Comparison of ENCODE assay signal across 8 cellular contexts in genomic region chr12:42024495-42024830, GRCh38.
DNase-seq lines count a peak whose midpoint lies in the region; ATAC-seq, FAIRE-seq and TF ChIP-seq lines count a peak whose summit lies in the region.

No MANE protein-coding gene starts in this region.

- H3K27ac ChIP-seq in right cardiac atrium (ENCODE audit: low read length) (no peak overlapping the region), VCaP (no peak overlapping the region), keratinocyte (ENCODE audit: control insufficient read depth, insufficient read depth, low read length) (no peak overlapping the region), thoracic aorta (no peak overlapping the region), testis (no peak overlapping the region)

- H3K27me3 ChIP-seq in right cardiac atrium (ENCODE audit: control insufficient read depth, insufficient read depth) (no peaks in the 10 kb centered on the region), keratinocyte (ENCODE audit: control insufficient read depth, extremely low read depth, insufficient read depth, low read length) (no peaks in the 10 kb centered on the region), thoracic aorta (replicated peaks; ENCODE audit: insufficient read depth) (no peaks in the 10 kb centered on the region), testis (no peaks in the 10 kb centered on the region)

- H3K4me1 ChIP-seq in right cardiac atrium (ENCODE audit: control insufficient read depth, insufficient read depth, low read length), result no peaks in the 10 kb centered on the region
- H3K4me1 ChIP-seq in keratinocyte (ENCODE audit: control insufficient read depth, extremely low read depth, insufficient read depth, low read length), result peaks cover 6% of the 10 kb centered on the region
- H3K4me1 ChIP-seq in thoracic aorta (ENCODE audit: control insufficient read depth in 1 of 2, low read depth in 2 of 2), result peaks cover 0 to 9% of the 10 kb centered on the region in 2 donors
- peaks cover 3% of the 10 kb centered on the region for H3K4me1 ChIP-seq in testis

- TF ChIP-seq POLR2A in testis (IDR thresholded peaks at IDR 0.05), result no peak

- WGBS in right cardiac atrium, result 21% methylated on average over 3 of the region's 3 CpGs
- WGBS in testis, 2 donors, result 12 to 17% methylated on average over 3 of the region's 3 CpGs

- H3K9ac ChIP-seq in keratinocyte (ENCODE audit: control insufficient read depth, extremely low read depth, insufficient read depth, low read length), result no peak overlapping the region

- TF ChIP-seq CTCF in VCaP (conservative IDR thresholded peaks at IDR 0.05), result peak; percentile 74
- no peak for TF ChIP-seq CTCF in keratinocyte (optimal IDR thresholded peaks at IDR 0.05 in 1 of 3, IDR thresholded peaks at IDR 0.05 in 1 of 3, conservative IDR thresholded peaks at IDR 0.05 in 1 of 3; ENCODE audit: extremely low read depth in 1 of 3, insufficient read depth in 2 of 3, low read length in 3 of 3)
- TF ChIP-seq CTCF in thoracic aorta (IDR thresholded peaks at IDR 0.05), result no peak
- no peak for TF ChIP-seq CTCF in testis (IDR thresholded peaks at IDR 0.05)

- intact Hi-C loops in right cardiac atrium (cut with DNase I), result loop anchor here in 2 of 4 donors (5.0 to 10.0 kb wide), 4 partner anchors 337 to 750 kb away; no protein-coding TSS in a partner anchor
- intact Hi-C loops in Right ventricle myocardium inferior (cut with DNase I), result loop anchor here (2.0 to 10.0 kb wide), 2 partner anchors 90 to 748 kb away; no protein-coding TSS in a partner anchor
- intact Hi-C loops in testis (cut with DNase I; ENCODE audit: low total_unique reads), result no loop called here

- FAIRE-seq in keratinocyte (lab: Jason Lieb, UNC), result no peak

- H3K36me3 ChIP-seq in keratinocyte (ENCODE audit: control insufficient read depth in 2 of 2, extremely low read depth in 1 of 2, insufficient read depth in 2 of 2, low read length in 2 of 2) (no peaks in the 10 kb centered on the region), thoracic aorta (no peaks in the 10 kb centered on the region), testis (ENCODE audit: low read depth, missing control alignments) (no peaks in the 10 kb centered on the region)

- ATAC-seq in right cardiac atrium (no peak), Right ventricle myocardium inferior (no peak), thoracic aorta (ENCODE audit: insufficient number of reproducible peaks, low FRiP score, low read depth) (no peak)

- no peak overlapping the region for H2AFZ ChIP-seq in keratinocyte (ENCODE audit: control insufficient read depth, low read length)

- DNase-seq in right cardiac atrium (no peak), Right ventricle myocardium inferior (ENCODE audit: missing footprints) (no peak), keratinocyte (ENCODE audit: low read depth, low spot score) (no peak), thoracic aorta (ENCODE audit: low spot score) (no peak), epidermal melanocyte (ENCODE audit: insufficient read length, low spot score) (no peak), SHP77 (lab: John Stamatoyannopoulos, UW) (no peak), testis (no peak)

- H4K20me1 ChIP-seq in keratinocyte (ENCODE audit: control insufficient read depth, extremely low read depth, insufficient read depth, low read length), result no peaks in the 10 kb centered on the region

- dilution Hi-C loops in keratinocyte (cut with MboI; ENCODE audit: extremely low pct_ligation_motif_present, low sequenced_read_pairs), result no loop called here

- no peaks in the 10 kb centered on the region for H3K9me1 ChIP-seq in keratinocyte (ENCODE audit: control insufficient read depth, extremely low read depth, insufficient read depth, low read length)

- H3K9me3 ChIP-seq in right cardiac atrium (ENCODE audit: control insufficient read depth, low read length) (no peaks in the 10 kb centered on the region), keratinocyte (ENCODE audit: control insufficient read depth, low read depth, low read length) (no peaks in the 10 kb centered on the region), thoracic aorta (no peaks in the 10 kb centered on the region), testis (no peaks in the 10 kb centered on the region)

- H3K4me2 ChIP-seq in keratinocyte (ENCODE audit: control insufficient read depth, extremely low read depth, insufficient read depth, low read depth, low read length), result peak overlapping the region; percentile 94

- H3K79me2 ChIP-seq in keratinocyte (ENCODE audit: control insufficient read depth, insufficient read depth, low read length), result no peaks in the 10 kb centered on the region

- H3K4me3 ChIP-seq in right cardiac atrium (ENCODE audit: low read length) (peak overlapping the region; percentile 85), keratinocyte (ENCODE audit: control insufficient read depth in 2 of 3, extremely low read depth in 1 of 3, insufficient read depth in 2 of 3, low read depth in 1 of 3, low read length in 3 of 3) (no peak overlapping the region), thoracic aorta (peak overlapping the region; percentile 72), testis (peak overlapping the region in 1 of 2 donors; percentile 47)

Comparison
In these comparisons a context has a peak if more than half of its experiments do, and no peak if none do; other contexts are left out.
1. H3K4me3 ChIP-seq: peak in right cardiac atrium (single experiment) and thoracic aorta (single experiment); none in keratinocyte (0 of 3).